1 cellular context compared by ENCODE assay signal in genomic region chr18:33573193-33573592, GRCh38.
TF ChIP-seq lines count a peak whose summit lies in the region.

No MANE protein-coding gene starts in this region.

TF ChIP-seq in HEK293, 187 proteins besides CTCF, POLR2A, EP300 and RAD21 (continued from another document):
- peak; percentile 51; the same call in 1 of the 2 replicates for TF ChIP-seq ZNF18 (tag by site-specific recombination; IDR thresholded peaks at IDR 0.05)
- TF ChIP-seq ZIC2 (tag by site-specific recombination; IDR thresholded peaks at IDR 0.05): no peak
- TF ChIP-seq ZNF391 (tag by site-specific recombination; IDR thresholded peaks at IDR 0.05; ENCODE audit: borderline replicate concordance, low read depth): no peak
- TF ChIP-seq TCF7L2 (IDR thresholded peaks at IDR 0.05; ENCODE audit: borderline replicate concordance, low read depth, low read length): peak; percentile 91
- no peak for TF ChIP-seq ZNF768 (tag by site-specific recombination; IDR thresholded peaks at IDR 0.05)
- peak; percentile 81; the same call in 1 of the 2 replicates for TF ChIP-seq MZF1 (tag by site-specific recombination; IDR thresholded peaks at IDR 0.05; ENCODE audit: borderline replicate concordance)
- no peak for TF ChIP-seq ZNF248 (tag by site-specific recombination; IDR thresholded peaks at IDR 0.05)
- TF ChIP-seq SALL2 (tag by site-specific recombination; IDR thresholded peaks at IDR 0.05; ENCODE audit: borderline replicate concordance): no peak
- TF ChIP-seq ZSCAN4 (tag by site-specific recombination; IDR thresholded peaks at IDR 0.05): no peak
- TF ChIP-seq ZNF580 (tag by site-specific recombination; IDR thresholded peaks at IDR 0.05): peak; percentile 49; the same call in 1 of the 2 replicates
